In genomic region chr3:196969001-196969659, GRCh38 we compare ENCODE assay signal across 1 cellular context.
A peak's percentile ranks its signal among the peaks of the same experiment; 100 is the strongest.
TF ChIP-seq lines count a peak whose summit lies in the region.

No MANE protein-coding gene starts in this region.

TF ChIP-seq in HepG2, 621 proteins besides CTCF, POLR2A, EP300 and RAD21 (continued from another document and continues in another):
- TF ChIP-seq, protein P1, sequence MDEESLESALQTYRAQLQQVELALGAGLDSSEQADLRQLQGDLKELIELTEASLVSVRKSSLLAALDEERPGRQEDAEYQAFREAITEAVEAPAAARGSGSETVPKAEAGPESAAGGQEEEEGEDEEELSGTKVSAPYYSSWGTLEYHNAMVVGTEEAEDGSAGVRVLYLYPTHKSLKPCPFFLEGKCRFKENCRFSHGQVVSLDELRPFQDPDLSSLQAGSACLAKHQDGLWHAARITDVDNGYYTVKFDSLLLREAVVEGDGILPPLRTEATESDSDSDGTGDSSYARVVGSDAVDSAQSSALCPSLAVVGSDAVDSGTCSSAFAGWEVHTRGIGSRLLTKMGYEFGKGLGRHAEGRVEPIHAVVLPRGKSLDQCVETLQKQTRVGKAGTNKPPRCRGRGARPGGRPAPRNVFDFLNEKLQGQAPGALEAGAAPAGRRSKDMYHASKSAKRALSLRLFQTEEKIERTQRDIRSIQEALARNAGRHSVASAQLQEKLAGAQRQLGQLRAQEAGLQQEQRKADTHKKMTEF (CRISPR knock-in tag; IDR thresholded peaks at IDR 0.05): peak; percentile 30; the same call in 1 of the 2 replicates
- TF ChIP-seq ZFP36L2 (CRISPR knock-in tag; IDR thresholded peaks at IDR 0.05) (no peak), FOSL2 (CRISPR knock-in tag; IDR thresholded peaks at IDR 0.05) (0 out of 2 replicates have a peak, but pooled peaks have one; percentile 5), ZNF782 (CRISPR knock-in tag; IDR thresholded peaks at IDR 0.05; ENCODE audit: borderline replicate concordance) (no peak; the same call in 1 of the 2 replicates), ZNF251 (CRISPR knock-in tag; IDR thresholded peaks at IDR 0.05) (no peak), KLF9 (CRISPR knock-in tag; IDR thresholded peaks at IDR 0.05; ENCODE audit: low read depth) (no peak), RXRA (CRISPR knock-in tag; IDR thresholded peaks at IDR 0.05) (no peak), NR2F1 (CRISPR knock-in tag; IDR thresholded peaks at IDR 0.05) (no peak), TSC22D2 (CRISPR knock-in tag; IDR thresholded peaks at IDR 0.05; ENCODE audit: borderline replicate concordance) (no peak), ZMYM4 (CRISPR knock-in tag; IDR thresholded peaks at IDR 0.05) (0 out of 2 replicates have a peak, but pooled peaks have one; percentile 11), SAP130 (CRISPR knock-in tag; IDR thresholded peaks at IDR 0.05; ENCODE audit: low read depth) (peak; percentile 22; the same call in 1 of the 2 replicates), ZNF331 (CRISPR knock-in tag; IDR thresholded peaks at IDR 0.05) (no peak), MED1 (CRISPR knock-in tag; IDR thresholded peaks at IDR 0.05) (0 out of 2 replicates have a peak, but pooled peaks have one; percentile 19), EHMT2 (IDR thresholded peaks at IDR 0.05; ENCODE audit: borderline replicate concordance, low read depth, low read length) (no peak), ZNF766 (CRISPR knock-in tag; IDR thresholded peaks at IDR 0.05; ENCODE audit: borderline replicate concordance) (peak; percentile 10; the same call in 1 of the 2 replicates), ZNF605 (CRISPR knock-in tag; IDR thresholded peaks at IDR 0.05) (0 out of 2 replicates have a peak, but pooled peaks have one; percentile 19), ZNF234 (CRISPR knock-in tag; conservative IDR thresholded peaks at IDR 0.05) (no peak), SP4 (CRISPR knock-in tag; IDR thresholded peaks at IDR 0.05) (0 out of 2 replicates have a peak, but pooled peaks have one; percentile 35), ZNF414 (CRISPR knock-in tag; IDR thresholded peaks at IDR 0.05) (no peak), ZNF235 (CRISPR knock-in tag; IDR thresholded peaks at IDR 0.05; ENCODE audit: borderline replicate concordance) (peak; percentile 35; the same call in 1 of the 2 replicates), SETDB1 (CRISPR knock-in tag; IDR thresholded peaks at IDR 0.05; ENCODE audit: borderline replicate concordance) (no peak), CREB1 (IDR thresholded peaks at IDR 0.05) (no peak), CREB1 (CRISPR knock-in tag; IDR thresholded peaks at IDR 0.05) (no peak), PATZ1 (CRISPR knock-in tag; IDR thresholded peaks at IDR 0.05) (peak; percentile 61; the same call in 1 of the 2 replicates), ZNF383 (CRISPR knock-in tag; IDR thresholded peaks at IDR 0.05; ENCODE audit: borderline replicate concordance) (no peak), MIER3 (CRISPR knock-in tag; IDR thresholded peaks at IDR 0.05; ENCODE audit: borderline replicate concordance) (no peak), ZSCAN21 (CRISPR knock-in tag; IDR thresholded peaks at IDR 0.05; ENCODE audit: borderline replicate concordance) (peak; percentile 3; the same call in 1 of the 2 replicates), ZEB1 (IDR thresholded peaks at IDR 0.05; ENCODE audit: insufficient replicate concordance, low read depth) (no peak), AKAP8 (CRISPR knock-in tag; IDR thresholded peaks at IDR 0.05) (no peak), RBM39 (IDR thresholded peaks at IDR 0.05; ENCODE audit: low read depth, low read length, poor library complexity, severe bottlenecking) (no peak), NRL (CRISPR knock-in tag; IDR thresholded peaks at IDR 0.05; ENCODE audit: borderline replicate concordance) (no peak), HES4 (CRISPR knock-in tag; IDR thresholded peaks at IDR 0.05; ENCODE audit: borderline replicate concordance) (0 out of 2 replicates have a peak, but pooled peaks have one; percentile 14), GATA4 (IDR thresholded peaks at IDR 0.05; ENCODE audit: borderline replicate concordance, low read depth) (no peak), POLR2G (IDR thresholded peaks at IDR 0.05; ENCODE audit: low read depth, low read length) (peak; percentile 63), ZNF703 (CRISPR knock-in tag; IDR thresholded peaks at IDR 0.05; ENCODE audit: borderline replicate concordance) (no peak), ZFYVE20 (CRISPR knock-in tag; IDR thresholded peaks at IDR 0.05; ENCODE audit: borderline replicate concordance, low read depth) (0 out of 2 replicates have a peak, but pooled peaks have one; percentile 31), CREM (IDR thresholded peaks at IDR 0.05) (no peak), CREM (CRISPR knock-in tag; IDR thresholded peaks at IDR 0.05) (no peak), MIXL1 (CRISPR knock-in tag; IDR thresholded peaks at IDR 0.05) (no peak)
- TF ChIP-seq, protein P2, sequence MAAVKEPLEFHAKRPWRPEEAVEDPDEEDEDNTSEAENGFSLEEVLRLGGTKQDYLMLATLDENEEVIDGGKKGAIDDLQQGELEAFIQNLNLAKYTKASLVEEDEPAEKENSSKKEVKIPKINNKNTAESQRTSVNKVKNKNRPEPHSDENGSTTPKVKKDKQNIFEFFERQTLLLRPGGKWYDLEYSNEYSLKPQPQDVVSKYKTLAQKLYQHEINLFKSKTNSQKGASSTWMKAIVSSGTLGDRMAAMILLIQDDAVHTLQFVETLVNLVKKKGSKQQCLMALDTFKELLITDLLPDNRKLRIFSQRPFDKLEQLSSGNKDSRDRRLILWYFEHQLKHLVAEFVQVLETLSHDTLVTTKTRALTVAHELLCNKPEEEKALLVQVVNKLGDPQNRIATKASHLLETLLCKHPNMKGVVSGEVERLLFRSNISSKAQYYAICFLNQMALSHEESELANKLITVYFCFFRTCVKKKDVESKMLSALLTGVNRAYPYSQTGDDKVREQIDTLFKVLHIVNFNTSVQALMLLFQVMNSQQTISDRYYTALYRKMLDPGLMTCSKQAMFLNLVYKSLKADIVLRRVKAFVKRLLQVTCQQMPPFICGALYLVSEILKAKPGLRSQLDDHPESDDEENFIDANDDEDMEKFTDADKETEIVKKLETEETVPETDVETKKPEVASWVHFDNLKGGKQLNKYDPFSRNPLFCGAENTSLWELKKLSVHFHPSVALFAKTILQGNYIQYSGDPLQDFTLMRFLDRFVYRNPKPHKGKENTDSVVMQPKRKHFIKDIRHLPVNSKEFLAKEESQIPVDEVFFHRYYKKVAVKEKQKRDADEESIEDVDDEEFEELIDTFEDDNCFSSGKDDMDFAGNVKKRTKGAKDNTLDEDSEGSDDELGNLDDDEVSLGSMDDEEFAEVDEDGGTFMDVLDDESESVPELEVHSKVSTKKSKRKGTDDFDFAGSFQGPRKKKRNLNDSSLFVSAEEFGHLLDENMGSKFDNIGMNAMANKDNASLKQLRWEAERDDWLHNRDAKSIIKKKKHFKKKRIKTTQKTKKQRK (IDR thresholded peaks at IDR 0.05; ENCODE audit: low read length): no peak
- TF ChIP-seq, protein P3, sequence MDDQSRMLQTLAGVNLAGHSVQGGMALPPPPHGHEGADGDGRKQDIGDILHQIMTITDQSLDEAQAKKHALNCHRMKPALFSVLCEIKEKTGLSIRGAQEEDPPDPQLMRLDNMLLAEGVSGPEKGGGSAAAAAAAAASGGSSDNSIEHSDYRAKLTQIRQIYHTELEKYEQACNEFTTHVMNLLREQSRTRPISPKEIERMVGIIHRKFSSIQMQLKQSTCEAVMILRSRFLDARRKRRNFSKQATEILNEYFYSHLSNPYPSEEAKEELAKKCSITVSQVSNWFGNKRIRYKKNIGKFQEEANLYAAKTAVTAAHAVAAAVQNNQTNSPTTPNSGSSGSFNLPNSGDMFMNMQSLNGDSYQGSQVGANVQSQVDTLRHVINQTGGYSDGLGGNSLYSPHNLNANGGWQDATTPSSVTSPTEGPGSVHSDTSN (CRISPR knock-in tag; IDR thresholded peaks at IDR 0.05; ENCODE audit: borderline replicate concordance): no peak
- TF ChIP-seq, protein P4, sequence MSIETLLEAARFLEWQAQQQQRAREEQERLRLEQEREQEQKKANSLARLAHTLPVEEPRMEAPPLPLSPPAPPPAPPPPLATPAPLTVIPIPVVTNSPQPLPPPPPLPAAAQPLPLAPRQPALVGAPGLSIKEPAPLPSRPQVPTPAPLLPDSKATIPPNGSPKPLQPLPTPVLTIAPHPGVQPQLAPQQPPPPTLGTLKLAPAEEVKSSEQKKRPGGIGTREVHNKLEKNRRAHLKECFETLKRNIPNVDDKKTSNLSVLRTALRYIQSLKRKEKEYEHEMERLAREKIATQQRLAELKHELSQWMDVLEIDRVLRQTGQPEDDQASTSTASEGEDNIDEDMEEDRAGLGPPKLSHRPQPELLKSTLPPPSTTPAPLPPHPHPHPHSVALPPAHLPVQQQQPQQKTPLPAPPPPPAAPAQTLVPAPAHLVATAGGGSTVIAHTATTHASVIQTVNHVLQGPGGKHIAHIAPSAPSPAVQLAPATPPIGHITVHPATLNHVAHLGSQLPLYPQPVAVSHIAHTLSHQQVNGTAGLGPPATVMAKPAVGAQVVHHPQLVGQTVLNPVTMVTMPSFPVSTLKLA (IDR thresholded peaks at IDR 0.05): no peak
- TF ChIP-seq, protein P5, sequence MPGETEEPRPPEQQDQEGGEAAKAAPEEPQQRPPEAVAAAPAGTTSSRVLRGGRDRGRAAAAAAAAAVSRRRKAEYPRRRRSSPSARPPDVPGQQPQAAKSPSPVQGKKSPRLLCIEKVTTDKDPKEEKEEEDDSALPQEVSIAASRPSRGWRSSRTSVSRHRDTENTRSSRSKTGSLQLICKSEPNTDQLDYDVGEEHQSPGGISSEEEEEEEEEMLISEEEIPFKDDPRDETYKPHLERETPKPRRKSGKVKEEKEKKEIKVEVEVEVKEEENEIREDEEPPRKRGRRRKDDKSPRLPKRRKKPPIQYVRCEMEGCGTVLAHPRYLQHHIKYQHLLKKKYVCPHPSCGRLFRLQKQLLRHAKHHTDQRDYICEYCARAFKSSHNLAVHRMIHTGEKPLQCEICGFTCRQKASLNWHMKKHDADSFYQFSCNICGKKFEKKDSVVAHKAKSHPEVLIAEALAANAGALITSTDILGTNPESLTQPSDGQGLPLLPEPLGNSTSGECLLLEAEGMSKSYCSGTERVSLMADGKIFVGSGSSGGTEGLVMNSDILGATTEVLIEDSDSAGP (CRISPR knock-in tag; IDR thresholded peaks at IDR 0.05; ENCODE audit: borderline replicate concordance): no peak
- TF ChIP-seq, protein P6, sequence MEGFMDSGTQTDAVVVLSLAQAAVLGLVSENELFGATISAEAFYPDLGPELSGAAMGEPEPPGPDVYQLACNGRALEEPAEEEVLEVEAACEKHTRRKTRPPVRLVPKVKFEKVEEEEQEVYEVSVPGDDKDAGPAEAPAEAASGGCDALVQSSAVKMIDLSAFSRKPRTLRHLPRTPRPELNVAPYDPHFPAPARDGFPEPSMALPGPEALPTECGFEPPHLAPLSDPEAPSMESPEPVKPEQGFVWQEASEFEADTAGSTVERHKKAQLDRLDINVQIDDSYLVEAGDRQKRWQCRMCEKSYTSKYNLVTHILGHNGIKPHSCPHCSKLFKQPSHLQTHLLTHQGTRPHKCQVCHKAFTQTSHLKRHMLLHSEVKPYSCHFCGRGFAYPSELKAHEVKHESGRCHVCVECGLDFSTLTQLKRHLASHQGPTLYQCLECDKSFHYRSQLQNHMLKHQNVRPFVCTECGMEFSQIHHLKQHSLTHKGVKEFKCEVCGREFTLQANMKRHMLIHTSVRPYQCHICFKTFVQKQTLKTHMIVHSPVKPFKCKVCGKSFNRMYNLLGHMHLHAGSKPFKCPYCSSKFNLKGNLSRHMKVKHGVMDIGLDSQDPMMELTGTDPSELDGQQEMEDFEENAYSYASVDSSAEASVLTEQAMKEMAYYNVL (CRISPR knock-in tag; IDR thresholded peaks at IDR 0.05; ENCODE audit: borderline replicate concordance): 0 out of 2 replicates have a peak, but pooled peaks have one; percentile 36
- TF ChIP-seq, protein P7, sequence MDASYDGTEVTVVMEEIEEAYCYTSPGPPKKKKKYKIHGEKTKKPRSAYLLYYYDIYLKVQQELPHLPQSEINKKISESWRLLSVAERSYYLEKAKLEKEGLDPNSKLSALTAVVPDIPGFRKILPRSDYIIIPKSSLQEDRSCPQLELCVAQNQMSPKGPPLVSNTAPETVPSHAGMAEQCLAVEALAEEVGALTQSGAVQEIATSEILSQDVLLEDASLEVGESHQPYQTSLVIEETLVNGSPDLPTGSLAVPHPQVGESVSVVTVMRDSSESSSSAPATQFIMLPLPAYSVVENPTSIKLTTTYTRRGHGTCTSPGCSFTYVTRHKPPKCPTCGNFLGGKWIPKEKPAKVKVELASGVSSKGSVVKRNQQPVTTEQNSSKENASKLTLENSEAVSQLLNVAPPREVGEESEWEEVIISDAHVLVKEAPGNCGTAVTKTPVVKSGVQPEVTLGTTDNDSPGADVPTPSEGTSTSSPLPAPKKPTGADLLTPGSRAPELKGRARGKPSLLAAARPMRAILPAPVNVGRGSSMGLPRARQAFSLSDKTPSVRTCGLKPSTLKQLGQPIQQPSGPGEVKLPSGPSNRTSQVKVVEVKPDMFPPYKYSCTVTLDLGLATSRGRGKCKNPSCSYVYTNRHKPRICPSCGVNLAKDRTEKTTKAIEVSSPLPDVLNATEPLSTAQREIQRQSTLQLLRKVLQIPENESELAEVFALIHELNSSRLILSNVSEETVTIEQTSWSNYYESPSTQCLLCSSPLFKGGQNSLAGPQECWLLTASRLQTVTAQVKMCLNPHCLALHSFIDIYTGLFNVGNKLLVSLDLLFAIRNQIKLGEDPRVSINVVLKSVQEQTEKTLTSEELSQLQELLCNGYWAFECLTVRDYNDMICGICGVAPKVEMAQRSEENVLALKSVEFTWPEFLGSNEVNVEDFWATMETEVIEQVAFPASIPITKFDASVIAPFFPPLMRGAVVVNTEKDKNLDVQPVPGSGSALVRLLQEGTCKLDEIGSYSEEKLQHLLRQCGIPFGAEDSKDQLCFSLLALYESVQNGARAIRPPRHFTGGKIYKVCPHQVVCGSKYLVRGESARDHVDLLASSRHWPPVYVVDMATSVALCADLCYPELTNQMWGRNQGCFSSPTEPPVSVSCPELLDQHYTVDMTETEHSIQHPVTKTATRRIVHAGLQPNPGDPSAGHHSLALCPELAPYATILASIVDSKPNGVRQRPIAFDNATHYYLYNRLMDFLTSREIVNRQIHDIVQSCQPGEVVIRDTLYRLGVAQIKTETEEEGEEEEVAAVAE (CRISPR knock-in tag; IDR thresholded peaks at IDR 0.05; ENCODE audit: borderline replicate concordance): peak; percentile 23; the same call in 1 of the 2 replicates
